In the genomic region with DNA sequence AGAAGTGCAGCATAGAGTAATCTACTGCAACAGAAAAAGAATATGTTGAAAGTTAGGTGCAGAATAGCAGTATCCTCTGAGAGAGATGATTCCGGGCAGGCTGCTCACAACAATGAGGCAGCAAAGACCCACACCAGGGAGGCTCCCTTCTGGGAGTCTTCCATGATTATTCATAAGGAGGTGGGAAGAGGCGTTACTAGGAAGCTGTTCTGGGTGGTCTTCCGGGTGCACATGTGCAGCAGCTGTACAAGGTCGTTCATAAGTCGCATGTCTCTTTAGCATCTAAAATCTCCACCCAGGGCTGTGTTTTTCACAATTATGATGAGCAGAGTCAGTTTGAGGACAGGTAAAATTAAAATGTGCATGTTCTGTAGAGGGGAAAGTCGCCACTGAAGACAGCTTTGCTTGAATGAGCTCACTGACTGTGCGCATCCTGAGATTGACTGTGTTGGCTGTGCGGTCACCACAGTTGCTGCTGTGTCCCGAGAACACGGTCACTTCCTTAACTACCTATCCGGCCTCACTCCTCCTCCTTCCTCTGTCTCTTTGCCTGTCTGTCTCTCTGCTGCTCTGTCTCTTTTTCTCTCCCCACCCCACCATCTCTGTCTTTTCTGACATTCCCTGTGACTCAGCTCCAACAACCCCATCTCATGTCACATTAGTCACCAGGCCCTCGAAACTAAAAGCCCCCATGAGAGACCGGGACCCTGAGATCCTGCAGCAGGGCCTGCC, we compare ENCODE assay signal across 18 cellular contexts.
A peak's percentile ranks its signal among the peaks of the same experiment; 100 is the strongest.
DNase-seq lines count a peak whose midpoint lies in the region; ATAC-seq and TF ChIP-seq lines count a peak whose summit lies in the region.
"Had no signal": no experiment of that assay in that cellular context is flagged by ENCODE, and none has a peak within 500 bp of the region (broad histone marks: within the 10 kb centered on the region; RNA-seq: fewer than 3 reads in every experiment).

No MANE protein-coding gene starts in this region.

- H3K27me3 Mint-ChIP-seq in activated T-cell treated with anti-CD3 and anti-CD28 coated beads, Interleukin-2, amount 50 U/mL, for 72 hours (ENCODE audit: low read depth): no peaks in the 10 kb centered on the region

- H3K27me3 ChIP-seq in colonic mucosa: no peaks in the 10 kb centered on the region

- H3K4me3 Mint-ChIP-seq in activated T-cell treated with anti-CD3 and anti-CD28 coated beads, Interleukin-2, amount 50 U/mL, for 72 hours: no peak overlapping the region
- H3K4me3 Mint-ChIP-seq: GM23338 had no signal

- 73 to 80% methylated on average over 12 to 13 of the region's 13 CpGs for WGBS in mesodermal cell (ENCODE audit: insufficient coverage in 2 of 2), 2 experiments

- DNase-seq in AG10803 (ENCODE audit: low read depth) (peak; percentile 22), M059J (ENCODE audit: low read depth) (peak; percentile 7), ecto neural progenitor cell (ENCODE audit: low spot score) (peak; percentile 36), colonic mucosa (no peak), NOMO-1 (lab: John Stamatoyannopoulos, UW; ENCODE audit: unreplicated experiment in 2 of 2) (no peak)
- DNase-seq in activated T-cell treated with anti-CD3 and anti-CD28 coated beads, Interleukin-2, amount 50 U/mL, for 72 hours: no peak
- DNase-seq: C1 segment of cervical spinal cord, KG1, NCI-H187, NCI-H2107, Right ventricle myocardium superior had no signal

- peaks cover 9% of the 10 kb centered on the region for H3K36me3 ChIP-seq in mesodermal cell (ENCODE audit: control insufficient read depth, insufficient read depth, low read length)
- no peaks in the 10 kb centered on the region for H3K36me3 ChIP-seq in colonic mucosa

- no peak overlapping the region for H3K4me3 ChIP-seq in AG10803 (ENCODE audit: low read length)
- no peak overlapping the region for H3K4me3 ChIP-seq in mesodermal cell (ENCODE audit: extremely low read depth, insufficient read depth, low read length, poor library complexity, severe bottlenecking)
- no peak overlapping the region for H3K4me3 ChIP-seq in colonic mucosa
- H3K4me3 ChIP-seq: GM23338 had no signal

- H3K9me3 ChIP-seq in mesodermal cell (ENCODE audit: control insufficient read depth, low read length) (no peaks in the 10 kb centered on the region), colonic mucosa (no peaks in the 10 kb centered on the region)

- H3K9me3 Mint-ChIP-seq in activated T-cell treated with anti-CD3 and anti-CD28 coated beads, Interleukin-2, amount 50 U/mL, for 72 hours: no peaks in the 10 kb centered on the region
- H3K9me3 Mint-ChIP-seq: GM23338 had no signal

- intact Hi-C loops in colonic mucosa (cut with DNase I): no loop called here

- no peak overlapping the region for H3K27ac Mint-ChIP-seq in activated T-cell treated with anti-CD3 and anti-CD28 coated beads, Interleukin-2, amount 50 U/mL, for 72 hours

- H3K4me1 Mint-ChIP-seq in activated T-cell treated with anti-CD3 and anti-CD28 coated beads, Interleukin-2, amount 50 U/mL, for 72 hours (ENCODE audit: low read depth): no peaks in the 10 kb centered on the region

- H3K36me3 Mint-ChIP-seq in activated T-cell treated with anti-CD3 and anti-CD28 coated beads, Interleukin-2, amount 50 U/mL, for 72 hours (ENCODE audit: insufficient read depth in 2 of 2): no peaks in the 10 kb centered on the region

- ATAC-seq in HG03342 (IDR thresholded peaks at IDR 0.05; ENCODE audit: unreplicated experiment): no peak
- no peak for ATAC-seq in activated T-cell treated with anti-CD3 and anti-CD28 coated beads, Interleukin-2, amount 50 U/mL, for 72 hours (replicated peaks in 1 of 2)
- ATAC-seq: HCT116, HepG2, Panc1, SK-N-SH treated with all-trans-retinoic acid at 6 μM for 48 hours had no signal

- TF ChIP-seq CTCF in AG10803 (conservative IDR thresholded peaks at IDR 0.05; ENCODE audit: low read length) (no peak), colonic mucosa (IDR thresholded peaks at IDR 0.05) (no peak)

- H3K27ac ChIP-seq in mesodermal cell (ENCODE audit: low read depth, low read length, severe bottlenecking) (peak overlapping the region; percentile 51), colonic mucosa (no peak overlapping the region)

- H3K9ac ChIP-seq in colonic mucosa (ENCODE audit: low read depth in 2 of 2, low read length in 2 of 2): no peak overlapping the region

- peaks cover 14% of the 10 kb centered on the region for H3K4me1 ChIP-seq in mesodermal cell (ENCODE audit: control insufficient read depth, insufficient read depth, low read length, poor library complexity, severe bottlenecking)
- H3K4me1 ChIP-seq in colonic mucosa: no peaks in the 10 kb centered on the region

Comparison
In these comparisons a context has a peak if more than half of its experiments do, and no peak if none do; other contexts are left out.
1. DNase-seq: peak in AG10803 (single experiment), M059J (single experiment) and ecto neural progenitor cell (single experiment); none in colonic mucosa (single experiment), activated T-cell treated with anti-CD3 and anti-CD28 coated beads, Interleukin-2, amount 50 U/mL, for 72 hours (0 of 2) and NOMO-1 (0 of 2).